ENCODE assay signal across 35 cellular contexts in genomic region chr1:5701642-5702041, GRCh38.
"Had no signal": no experiment of that assay in that cellular context is flagged by ENCODE, and none has a peak within 500 bp of the region (broad histone marks: within the 10 kb centered on the region; RNA-seq: fewer than 3 reads in every experiment).

No MANE protein-coding gene starts in this region.

- H3K4me3 ChIP-seq: adrenal gland, body of pancreas, breast epithelium had no signal

- H3K27ac ChIP-seq: adrenal gland, body of pancreas, brain microvascular endothelial cell, breast epithelium, VCaP had no signal

- H3K4me1 Mint-ChIP-seq: activated B cell treated with CpG ODN at 0.5 μM for 24 hours; activated CD4-positive, alpha-beta T cell treated with anti-CD3 and anti-CD28 coated beads, Interleukin-2, amount 10 ng/mL, durations not matched to agents 24 days and 14 days; activated naive CD8-positive, alpha-beta T cell treated with anti-CD3 and anti-CD28 coated beads for 36 hours; activated T-helper 17 cell treated with anti-CD3 and anti-CD28 coated beads, Interleukin-2, amount 50 U/mL, for 72 hours had no signal

- H3K36me3 ChIP-seq: adrenal gland, brain microvascular endothelial cell, breast epithelium had no signal

- H3K27me3 ChIP-seq: adrenal gland, body of pancreas, brain microvascular endothelial cell had no signal

- H3K27ac Mint-ChIP-seq: activated B cell treated with CpG ODN at 0.5 μM for 24 hours; activated CD4-positive, alpha-beta memory T cell treated with anti-CD3 and anti-CD28 coated beads for 36 hours; activated CD4-positive, alpha-beta T cell treated with anti-CD3 and anti-CD28 coated beads, Interleukin-2, amount 10 ng/mL, durations not matched to agents 24 days and 14 days; activated CD8-positive, alpha-beta T cell treated with anti-CD3 and anti-CD28 coated beads for 36 hours; activated naive CD4-positive, alpha-beta T cell treated with anti-CD3 and anti-CD28 coated beads for 36 hours; activated naive CD4-positive, alpha-beta T cell treated with anti-CD3 and anti-CD28 coated beads, Interleukin-2, amount 50 U/mL, for 72 hours; activated naive CD8-positive, alpha-beta T cell treated with anti-CD3 and anti-CD28 coated beads for 36 hours; activated T-cell treated with anti-CD3 and anti-CD28 coated beads, Interleukin-2, amount 50 U/mL, for 72 hours; activated T-helper 1 cell treated with anti-CD3 and anti-CD28 coated beads, Interleukin-12 subunit alpha, Interleukin-12 subunit beta, Interleukin-2, Interleukin-4 antibody, amounts not matched to agents 30 ng/mL and 10 ng/mL and 1 ng/mL, durations not matched to agents 14 hours and 24 hours and 36 hours; activated T-helper 17 cell treated with anti-CD3 and anti-CD28 coated beads, Interleukin-2, amount 50 U/mL, for 72 hours; T-helper 2 cell treated with Interferon-gamma antibody and Interleukin-4, amounts not matched to agents 5 μg/mL and 100 μg/mL, for 36 hours had no signal

- FAIRE-seq: astrocyte, TTC549 had no signal

- H3K27me3 Mint-ChIP-seq: activated B cell treated with CpG ODN at 0.5 μM for 24 hours; activated CD4-positive, alpha-beta T cell treated with anti-CD3 and anti-CD28 coated beads, Interleukin-2, amount 10 ng/mL, durations not matched to agents 24 days and 14 days; activated CD8-positive, alpha-beta T cell treated with anti-CD3 and anti-CD28 coated beads for 36 hours; activated naive CD8-positive, alpha-beta T cell treated with anti-CD3 and anti-CD28 coated beads for 36 hours had no signal

- H3K4me3 Mint-ChIP-seq: activated B cell treated with CpG ODN at 0.5 μM for 24 hours; activated CD4-positive, alpha-beta memory T cell treated with anti-CD3 and anti-CD28 coated beads for 36 hours; activated CD4-positive, alpha-beta T cell treated with anti-CD3 and anti-CD28 coated beads, Interleukin-2, amount 10 ng/mL, durations not matched to agents 24 days and 14 days; activated CD8-positive, alpha-beta T cell treated with anti-CD3 and anti-CD28 coated beads for 36 hours; activated naive CD4-positive, alpha-beta T cell treated with anti-CD3 and anti-CD28 coated beads for 36 hours; activated naive CD8-positive, alpha-beta T cell treated with anti-CD3 and anti-CD28 coated beads for 36 hours; activated T-cell treated with anti-CD3 and anti-CD28 coated beads, Interleukin-2, amount 50 U/mL, for 4 hours; activated T-cell treated with anti-CD3 and anti-CD28 coated beads, Interleukin-2, amount 50 U/mL, for 72 hours; activated T-helper 1 cell treated with anti-CD3 and anti-CD28 coated beads, Interleukin-12 subunit alpha, Interleukin-12 subunit beta, Interleukin-2, Interleukin-4 antibody, amounts not matched to agents 30 ng/mL and 10 ng/mL and 1 ng/mL, durations not matched to agents 14 hours and 24 hours and 36 hours; activated T-helper 17 cell treated with anti-CD3 and anti-CD28 coated beads, Interleukin-2, amount 50 U/mL, for 72 hours; T-helper 2 cell treated with Interferon-gamma antibody and Interleukin-4, amounts not matched to agents 5 μg/mL and 100 μg/mL, for 36 hours had no signal

- H3K9me3 ChIP-seq: adrenal gland, breast epithelium had no signal

- H3K36me3 Mint-ChIP-seq: activated CD4-positive, alpha-beta memory T cell treated with anti-CD3 and anti-CD28 coated beads for 36 hours; activated naive CD4-positive, alpha-beta T cell treated with anti-CD3 and anti-CD28 coated beads, Interleukin-2, amount 50 U/mL, for 72 hours; activated naive CD8-positive, alpha-beta T cell treated with anti-CD3 and anti-CD28 coated beads for 36 hours had no signal

- H3K4me1 ChIP-seq: adrenal gland, body of pancreas, breast epithelium had no signal

- DNase-seq: activated B cell treated with CpG ODN at 0.5 μM for 24 hours; activated CD4-positive, alpha-beta memory T cell treated with anti-CD3 and anti-CD28 coated beads for 36 hours; activated CD4-positive, alpha-beta T cell treated with anti-CD3 and anti-CD28 coated beads for 4 hours; activated CD4-positive, alpha-beta T cell treated with anti-CD3 and anti-CD28 coated beads, Interleukin-2, amount 10 ng/mL, durations not matched to agents 24 days and 14 days; activated CD4-positive, alpha-beta T cell treated with anti-CD3 and anti-CD28 coated beads, Interleukin-2, amount 50 U/mL, for 1 hour; activated CD4-positive, alpha-beta T cell treated with anti-CD3 and anti-CD28 coated beads, Interleukin-2, amount 50 U/mL, for 4 hours; activated CD4-positive, CD25-positive, alpha-beta regulatory T cell treated with anti-CD3 and anti-CD28 coated beads, Interleukin-2, amount 50 U/mL, for 72 hours; activated CD8-positive, alpha-beta memory T cell treated with anti-CD3 and anti-CD28 coated beads, Interleukin-2, amount 50 U/mL, for 4 hours; activated CD8-positive, alpha-beta T cell treated with anti-CD3 and anti-CD28 coated beads for 36 hours; activated effector memory CD4-positive, alpha-beta T cell treated with anti-CD3 and anti-CD28 coated beads, Interleukin-2, amount 50 U/mL, for 16 hours; activated gamma-delta T cell treated with Interleukin-2 at 50 U/mL for 16 hours; activated naive CD4-positive, alpha-beta T cell; activated naive CD4-positive, alpha-beta T cell treated with anti-CD3 and anti-CD28 coated beads for 36 hours; activated naive CD4-positive, alpha-beta T cell treated with anti-CD3 and anti-CD28 coated beads, Interleukin-2, amount 50 U/mL, for 16 hours; activated naive CD8-positive, alpha-beta T cell treated with anti-CD3 and anti-CD28 coated beads for 36 hours; activated T-cell treated with anti-CD3 and anti-CD28 coated beads for 4 hours; activated T-cell treated with anti-CD3 and anti-CD28 coated beads, Interleukin-2, amount 50 U/mL, for 1 hour; activated T-cell treated with anti-CD3 and anti-CD28 coated beads, Interleukin-2, amount 50 U/mL, for 4 hours; activated T-cell treated with anti-CD3 and anti-CD28 coated beads, Interleukin-2, amount 50 U/mL, for 72 hours; adrenal gland; amniotic stem cell; aorta; body of pancreas; brain microvascular endothelial cell; central memory CD4-positive, alpha-beta T cell; T-helper 2 cell; T-helper 9 cell had no signal

- H3K9me3 Mint-ChIP-seq: activated B cell treated with CpG ODN at 0.5 μM for 24 hours; activated CD4-positive, alpha-beta memory T cell treated with anti-CD3 and anti-CD28 coated beads for 36 hours; activated CD4-positive, alpha-beta T cell treated with anti-CD3 and anti-CD28 coated beads, Interleukin-2, amount 10 ng/mL, durations not matched to agents 24 days and 14 days; activated CD8-positive, alpha-beta T cell treated with anti-CD3 and anti-CD28 coated beads for 36 hours; activated naive CD4-positive, alpha-beta T cell treated with anti-CD3 and anti-CD28 coated beads for 36 hours; activated naive CD4-positive, alpha-beta T cell treated with anti-CD3 and anti-CD28 coated beads, Interleukin-2, amount 50 U/mL, for 72 hours; activated naive CD8-positive, alpha-beta T cell treated with anti-CD3 and anti-CD28 coated beads for 36 hours; activated T-cell treated with anti-CD3 and anti-CD28 coated beads, Interleukin-2, amount 50 U/mL, for 4 hours; activated T-cell treated with anti-CD3 and anti-CD28 coated beads, Interleukin-2, amount 50 U/mL, for 72 hours; activated T-helper 1 cell treated with anti-CD3 and anti-CD28 coated beads, Interleukin-12 subunit alpha, Interleukin-12 subunit beta, Interleukin-2, Interleukin-4 antibody, amounts not matched to agents 30 ng/mL and 10 ng/mL and 1 ng/mL, durations not matched to agents 14 hours and 24 hours and 36 hours; activated T-helper 17 cell treated with anti-CD3 and anti-CD28 coated beads, Interleukin-2, amount 50 U/mL, for 72 hours; T-helper 2 cell treated with Interferon-gamma antibody and Interleukin-4, amounts not matched to agents 5 μg/mL and 100 μg/mL, for 36 hours had no signal

- ATAC-seq: activated CD8-positive, alpha-beta T cell treated with anti-CD3 and anti-CD28 coated beads for 36 hours; activated naive CD4-positive, alpha-beta T cell treated with anti-CD3 and anti-CD28 coated beads, Interleukin-2, amount 50 U/mL, for 72 hours; activated T-cell treated with anti-CD3 and anti-CD28 coated beads, Interleukin-2, amount 50 U/mL, for 4 hours; activated T-cell treated with anti-CD3 and anti-CD28 coated beads, Interleukin-2, amount 50 U/mL, for 72 hours; activated T-helper 17 cell treated with anti-CD3 and anti-CD28 coated beads, Interleukin-2, amount 50 U/mL, for 72 hours; body of pancreas had no signal
